Comparison of ENCODE assay signal across 9 cellular contexts in genomic region chr12:7937867-7938506, GRCh38. TPM values are rescaled to one million over a fixed set of nuclear protein-coding genes. Genes with fewer than 3 reads are reported as not detected.
DNase-seq lines count a peak whose midpoint lies in the region; ATAC-seq lines count a peak whose summit lies in the region.
"Had no signal": no experiment of that assay in that cellular context is flagged by ENCODE, and none has a peak within 500 bp of the region (broad histone marks: within the 10 kb centered on the region; RNA-seq: fewer than 3 reads in every experiment).

No MANE protein-coding gene starts in this region.

- no peaks in the 10 kb centered on the region for H3K36me3 Mint-ChIP-seq in CD8-positive, alpha-beta memory T cell
- H3K36me3 Mint-ChIP-seq in IgD-negative memory B cell (no peaks in the 10 kb centered on the region), naive B cell (no peaks in the 10 kb centered on the region)
- no peaks in the 10 kb centered on the region for H3K36me3 Mint-ChIP-seq in activated T-helper 1 cell treated with anti-CD3 and anti-CD28 coated beads, Interleukin-12 subunit alpha, Interleukin-12 subunit beta, Interleukin-2, Interleukin-4 antibody, amounts not matched to agents 30 ng/mL and 10 ng/mL and 1 ng/mL, durations not matched to agents 14 hours and 24 hours and 36 hours (ENCODE audit: low read depth)

- POLR2A ChIA-PET in CD8-positive, alpha-beta memory T cell (lab: Charles Lee) = interaction anchor here (0.5 to 6.2 kb wide), 4 partner anchors 22 to 96 kb away, joined by 3 to 182 read pairs (median 24); no protein-coding TSS in a partner anchor

- H3K27ac Mint-ChIP-seq in CD8-positive, alpha-beta memory T cell = peak overlapping the region in 7 of 8 donors; percentile 45 to 93 (median 75)
- peak overlapping the region in 2 of 3 donors; percentile 84 to 85 for H3K27ac Mint-ChIP-seq in IgD-negative memory B cell
- H3K27ac Mint-ChIP-seq in activated T-helper 1 cell treated with anti-CD3 and anti-CD28 coated beads, Interleukin-12 subunit alpha, Interleukin-12 subunit beta, Interleukin-2, Interleukin-4 antibody, amounts not matched to agents 30 ng/mL and 10 ng/mL and 1 ng/mL, durations not matched to agents 14 hours and 24 hours and 36 hours = peak overlapping the region; percentile 46
- H3K27ac Mint-ChIP-seq in naive B cell = peak overlapping the region in 4 of 6 donors; percentile 2 to 90 (median 56)

- DNase-seq in CD8-positive, alpha-beta memory T cell = no peak
- no peak for DNase-seq in activated T-helper 1 cell treated with anti-CD3 and anti-CD28 coated beads, Interleukin-12 subunit alpha, Interleukin-12 subunit beta, Interleukin-2, Interleukin-4 antibody, amounts not matched to agents 30 ng/mL and 10 ng/mL and 1 ng/mL, durations not matched to agents 14 hours and 24 hours and 36 hours (ENCODE audit: low spot score)
- DNase-seq in naive B cell (no peak), iPS-NIHi7 (ENCODE audit: extremely low spot score) (no peak), NCI-H446 (lab: John Stamatoyannopoulos, UW) (no peak), NCI-H446 treated with DMSO at 0.1 percent for 48 hours (lab: John Stamatoyannopoulos, UW) (no peak)
- DNase-seq: activated CD4-positive, alpha-beta T cell treated with anti-CD3 and anti-CD28 coated beads for 1 hour had no signal

- H3K4me1 Mint-ChIP-seq in CD8-positive, alpha-beta memory T cell = peaks cover 7 to 9% (median 8%) of the 10 kb centered on the region in 3 donors
- H3K4me1 Mint-ChIP-seq in IgD-negative memory B cell (peaks cover 0 to 5% (median 5%) of the 10 kb centered on the region in 3 donors), naive B cell (peaks cover 4 to 8% (median 6%) of the 10 kb centered on the region in 3 donors)
- peaks cover 8% of the 10 kb centered on the region for H3K4me1 Mint-ChIP-seq in activated T-helper 1 cell treated with anti-CD3 and anti-CD28 coated beads, Interleukin-12 subunit alpha, Interleukin-12 subunit beta, Interleukin-2, Interleukin-4 antibody, amounts not matched to agents 30 ng/mL and 10 ng/mL and 1 ng/mL, durations not matched to agents 14 hours and 24 hours and 36 hours (ENCODE audit: low read depth)

- H3K4me3 ChIP-seq in CD8-positive, alpha-beta memory T cell (ENCODE audit: low read length) = no peak overlapping the region

- no peak overlapping the region for H3K27ac ChIP-seq in CD8-positive, alpha-beta memory T cell (ENCODE audit: low read depth, low read length)

- intact Hi-C loops in activated T-helper 1 cell treated with anti-CD3 and anti-CD28 coated beads, Interleukin-12 subunit alpha, Interleukin-12 subunit beta, Interleukin-2, Interleukin-4 antibody, amounts not matched to agents 30 ng/mL and 10 ng/mL and 1 ng/mL, durations not matched to agents 14 hours and 24 hours and 36 hours (cut with micrococcal nuclease) = loop anchor here (2.0 to 5.0 kb wide), 2 partner anchors 305 to 986 kb away; partner anchors contain the start of gene PTPN6

- H3K9me3 ChIP-seq in CD8-positive, alpha-beta memory T cell (ENCODE audit: low read length) = no peaks in the 10 kb centered on the region

- H3K36me3 ChIP-seq in CD8-positive, alpha-beta memory T cell (ENCODE audit: insufficient read depth, low read length) = peaks cover 8% of the 10 kb centered on the region

- CTCF ChIA-PET in CD8-positive, alpha-beta memory T cell (lab: Charles Lee) = interaction anchor here (0.8 to 7.9 kb wide), 4 partner anchors 9 to 33 kb away, joined by 4 to 144 read pairs (median 6); no protein-coding TSS in a partner anchor

- no peaks in the 10 kb centered on the region for H3K27me3 Mint-ChIP-seq in CD8-positive, alpha-beta memory T cell
- no peaks in the 10 kb centered on the region for H3K27me3 Mint-ChIP-seq in IgD-negative memory B cell
- no peaks in the 10 kb centered on the region for H3K27me3 Mint-ChIP-seq in activated T-helper 1 cell treated with anti-CD3 and anti-CD28 coated beads, Interleukin-12 subunit alpha, Interleukin-12 subunit beta, Interleukin-2, Interleukin-4 antibody, amounts not matched to agents 30 ng/mL and 10 ng/mL and 1 ng/mL, durations not matched to agents 14 hours and 24 hours and 36 hours (ENCODE audit: insufficient read depth)
- H3K27me3 Mint-ChIP-seq in naive B cell = no peaks in the 10 kb centered on the region

- H3K9me3 Mint-ChIP-seq in CD8-positive, alpha-beta memory T cell = no peaks in the 10 kb centered on the region
- no peaks in the 10 kb centered on the region for H3K9me3 Mint-ChIP-seq in IgD-negative memory B cell
- no peaks in the 10 kb centered on the region for H3K9me3 Mint-ChIP-seq in activated T-helper 1 cell treated with anti-CD3 and anti-CD28 coated beads, Interleukin-12 subunit alpha, Interleukin-12 subunit beta, Interleukin-2, Interleukin-4 antibody, amounts not matched to agents 30 ng/mL and 10 ng/mL and 1 ng/mL, durations not matched to agents 14 hours and 24 hours and 36 hours
- H3K9me3 Mint-ChIP-seq in naive B cell = no peaks in the 10 kb centered on the region

- no peak for ATAC-seq in naive B cell (ENCODE audit: low read depth in 2 of 2)
- ATAC-seq in GM18873 (IDR thresholded peaks at IDR 0.05; ENCODE audit: low FRiP score, unreplicated experiment) = no peak

- H3K4me3 Mint-ChIP-seq in CD8-positive, alpha-beta memory T cell = peak overlapping the region in 2 of 7 donors; percentile 8 to 39
- H3K4me3 Mint-ChIP-seq in IgD-negative memory B cell = peak overlapping the region in 2 of 4 donors; percentile 30 to 72
- peak overlapping the region; percentile 2 for H3K4me3 Mint-ChIP-seq in activated T-helper 1 cell treated with anti-CD3 and anti-CD28 coated beads, Interleukin-12 subunit alpha, Interleukin-12 subunit beta, Interleukin-2, Interleukin-4 antibody, amounts not matched to agents 30 ng/mL and 10 ng/mL and 1 ng/mL, durations not matched to agents 14 hours and 24 hours and 36 hours
- peak overlapping the region in 1 of 8 donors; percentile 70 for H3K4me3 Mint-ChIP-seq in naive B cell

- H3K4me1 ChIP-seq in CD8-positive, alpha-beta memory T cell (ENCODE audit: insufficient read depth, low read length) = peaks cover 24% of the 10 kb centered on the region

- H3K27me3 ChIP-seq in CD8-positive, alpha-beta memory T cell (ENCODE audit: insufficient read depth, low read length, poor library complexity, severe bottlenecking) = no peaks in the 10 kb centered on the region

RNA-seq across cellular contexts. Expression of gene SLC2A3, which starts 2.0 kb away (rescaled TPM):
- total RNA-seq in CD8-positive, alpha-beta memory T cell = 100 to 1,000 TPM; 105 to 106 TPM
- polyA plus RNA-seq in CD8-positive, alpha-beta memory T cell = 96.6 TPM
- polyA plus RNA-seq in IgD-negative memory B cell = 65.3 TPM
- total RNA-seq in activated T-helper 1 cell treated with anti-CD3 and anti-CD28 coated beads, Interleukin-12 subunit alpha, Interleukin-12 subunit beta, Interleukin-2, Interleukin-4 antibody, amounts not matched to agents 30 ng/mL and 10 ng/mL and 1 ng/mL, durations not matched to agents 14 hours and 24 hours and 36 hours = 226 and 234 TPM in 2 replicates
- 100 to 1,000 TPM in 5 of 6 donors, 10 to 100 TPM in 1; 86.8 to 234 (median 144) TPM for polyA plus RNA-seq in naive B cell (ENCODE audit: low read depth in 6 of 6)
